12 cellular contexts compared by ENCODE assay signal in the genomic region with DNA sequence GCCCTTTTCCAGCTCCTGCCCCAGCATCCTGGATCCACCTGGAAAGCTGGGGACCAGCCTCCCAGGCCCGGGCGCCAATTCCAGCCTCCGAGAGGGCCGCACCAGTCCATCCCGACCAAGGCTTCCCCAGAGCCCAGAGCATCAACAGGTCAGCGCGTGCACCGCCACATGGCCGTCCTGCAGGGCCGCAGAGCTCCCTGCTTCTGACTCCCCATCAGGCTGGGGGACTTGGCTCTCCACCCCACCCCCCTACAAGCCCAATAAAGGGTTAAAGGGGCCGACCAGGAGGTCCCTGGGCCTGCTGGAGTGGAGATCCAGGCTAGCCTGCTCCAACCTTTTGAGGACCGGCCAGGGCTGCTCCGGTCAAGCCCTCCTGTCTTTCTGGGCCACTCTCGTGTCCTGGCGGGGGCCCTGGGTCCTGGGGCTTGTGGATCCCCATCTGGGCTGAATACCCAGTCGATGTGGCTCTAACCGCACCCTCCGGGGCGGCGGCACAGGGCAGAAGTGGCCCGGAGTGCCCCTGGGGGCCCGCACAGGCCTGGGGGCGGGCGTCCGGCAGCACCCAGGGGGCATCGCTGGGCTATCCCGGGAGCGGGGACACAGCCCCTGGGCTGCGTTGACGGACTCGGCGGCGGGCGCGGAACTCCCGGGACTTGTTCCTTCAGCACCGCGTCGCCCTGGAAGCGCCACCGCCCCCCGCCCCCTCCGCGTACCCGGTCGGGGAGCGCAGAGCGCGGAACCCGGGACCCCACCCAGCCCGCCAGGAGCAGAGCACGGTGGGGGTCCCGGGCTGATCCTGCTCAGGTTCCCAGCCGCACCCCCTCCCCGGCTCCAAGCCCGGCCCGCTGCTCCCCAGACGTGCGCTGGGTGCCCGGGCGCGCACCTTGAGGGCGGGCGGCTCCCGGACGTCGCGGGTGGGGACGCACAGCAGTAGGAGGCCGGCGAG. TPM values are rescaled to one million over a fixed set of nuclear protein-coding genes. Genes with fewer than 3 reads are reported as not detected.
DNase-seq lines count a peak whose midpoint lies in the region; ATAC-seq, FAIRE-seq and TF ChIP-seq lines count a peak whose summit lies in the region.
"Had no signal": no experiment of that assay in that cellular context is flagged by ENCODE, and none has a peak within 500 bp of the region (broad histone marks: within the 10 kb centered on the region; RNA-seq: fewer than 3 reads in every experiment).

No MANE protein-coding gene starts in this region.

- H3K27me3 Mint-ChIP-seq in endodermal cell (ENCODE audit: insufficient read depth), result peaks cover 51% of the 10 kb centered on the region

- no peak for ATAC-seq in HG03460 (IDR thresholded peaks at IDR 0.05; ENCODE audit: unreplicated experiment)

- H3K4me1 ChIP-seq in endodermal cell (ENCODE audit: control insufficient read depth, insufficient read depth, low read length), result no peaks in the 10 kb centered on the region
- H3K4me1 ChIP-seq in mucosa of stomach (ENCODE audit: control insufficient read depth, insufficient read depth, low read length), result peaks cover 47% of the 10 kb centered on the region

- H3K4me3 ChIP-seq in BJ (ENCODE audit: low read depth, low read length) (0 out of 2 replicates have a peak overlapping the region, but pooled peaks have one; percentile 6), LNCaP clone FGC (ENCODE audit: low read depth, low read length) (peak overlapping the region; percentile 56), endodermal cell (ENCODE audit: low read length) (no peak overlapping the region), mucosa of stomach (ENCODE audit: low read length) (no peak overlapping the region)

- H3K27ac Mint-ChIP-seq in endodermal cell, result no peak overlapping the region

- no peak for TF ChIP-seq CTCF in BJ (IDR thresholded peaks at IDR 0.05; ENCODE audit: insufficient read depth, low read depth, low read length)
- no peak for TF ChIP-seq CTCF in LNCaP clone FGC (IDR thresholded peaks at IDR 0.05; ENCODE audit: control insufficient read depth, extremely low read depth, insufficient read depth)
- TF ChIP-seq CTCF in endodermal cell (conservative IDR thresholded peaks at IDR 0.05), result no peak
- TF ChIP-seq CTCF in D721Med (IDR thresholded peaks at IDR 0.05; ENCODE audit: insufficient read depth, missing control alignments), result no peak

- POLR2A ChIA-PET in BJ (lab: Charles Lee), result no interaction called here

- CTCF ChIA-PET in BJ (lab: Yijun Ruan, JAX), result interaction anchor here (0.9 to 5.6 kb wide), 4 partner anchors 11 to 18 kb away, joined by 3 to 49 read pairs (median 6); no protein-coding TSS in a partner anchor

- H3K27me3 ChIP-seq in BJ (ENCODE audit: control insufficient read depth, insufficient read depth, low read length) (peaks cover 17% of the 10 kb centered on the region), endodermal cell (ENCODE audit: control insufficient read depth, insufficient read depth, low read length, poor library complexity, severe bottlenecking) (peaks cover 66% of the 10 kb centered on the region), mucosa of stomach (ENCODE audit: control insufficient read depth, insufficient read depth, low read length) (peaks cover 27% of the 10 kb centered on the region)

- 14 to 20% methylated on average over 13 to 71 of the region's 71 CpGs for WGBS in endodermal cell (ENCODE audit: insufficient coverage in 1 of 2, insufficient read length in 1 of 2), 2 experiments

- H3K9me3 ChIP-seq in endodermal cell (ENCODE audit: control insufficient read depth, low read length), result no peaks in the 10 kb centered on the region
- no peaks in the 10 kb centered on the region for H3K9me3 ChIP-seq in mucosa of stomach (ENCODE audit: control insufficient read depth, low read length)

- H3K9me3 Mint-ChIP-seq in endodermal cell, result no peaks in the 10 kb centered on the region

- no peak overlapping the region for H3K9ac ChIP-seq in endodermal cell (ENCODE audit: extremely low read depth, low read length, poor library complexity, severe bottlenecking)
- peak overlapping the region; percentile 55 for H3K9ac ChIP-seq in mucosa of stomach (ENCODE audit: low read length)

- peaks cover 2% of the 10 kb centered on the region for H3K4me1 Mint-ChIP-seq in endodermal cell

- DNase-seq in BJ (ENCODE audit: low read depth) (no peak), LNCaP clone FGC (ENCODE audit: low read depth) (no peak), endodermal cell (peak; percentile 75), NCI-H1694 treated with DMSO at 0.1 percent for 48 hours (lab: John Stamatoyannopoulos, UW) (no peak), D721Med (ENCODE audit: insufficient read length, low spot score) (no peak)
- no peak for DNase-seq in stimulated activated CD4-positive, alpha-beta T cell treated with anti-CD3 and anti-CD28 coated beads, Interleukin-4, amount 100 ng/mL, for 24 hours
- DNase-seq: cortex of kidney, kidney had no signal

- H3K36me3 ChIP-seq in BJ (ENCODE audit: control insufficient read depth, insufficient read depth, low read length) (no peaks in the 10 kb centered on the region), endodermal cell (ENCODE audit: control insufficient read depth, insufficient read depth, low read length) (no peaks in the 10 kb centered on the region), mucosa of stomach (ENCODE audit: control insufficient read depth, insufficient read depth, low read length) (no peaks in the 10 kb centered on the region)

- peak overlapping the region; percentile 7 for H3K4me3 Mint-ChIP-seq in endodermal cell

- no peaks in the 10 kb centered on the region for H3K36me3 Mint-ChIP-seq in endodermal cell (ENCODE audit: low read depth)

- no peak overlapping the region for H3K27ac ChIP-seq in endodermal cell (ENCODE audit: low read depth, low read length)

- no peak for FAIRE-seq in D721Med (lab: Jason Lieb, UNC)
- FAIRE-seq: kidney, urothelium cell line had no signal

RNA-seq across cellular contexts. Expression of a gene that starts 0.6 kb away (rescaled TPM):
- not detected in 2 replicates for polyA plus RNA-seq in BJ (2011; rRNA removed)
- not detected in 2 replicates for polyA minus RNA-seq in BJ (2011; rRNA and poly(A)+ RNA removed)
- 1 to 10 TPM; 1.2 to 2.4 TPM for total RNA-seq in endodermal cell
- 0.32 TPM for polyA plus RNA-seq in endodermal cell (2013, experiment 1 of 2)
- 0.41 TPM for polyA plus RNA-seq in endodermal cell (2013, experiment 2 of 2)
- total RNA-seq: T-helper 1 cell treated with Interleukin-12 subunit alpha and Interleukin-12 subunit beta and Interleukin-4 antibody, amounts not matched to agents 30 ng/mL and 1 ng/mL, for 36 hours had no signal

RNA-seq across cellular contexts. Expression of a gene that starts 7.3 kb away (rescaled TPM):
- 21.8 and 31.9 TPM in 2 replicates for polyA plus RNA-seq in BJ (2011; rRNA removed)
- polyA minus RNA-seq in BJ (2011; rRNA and poly(A)+ RNA removed), result 8.2 and 13.4 TPM in 2 replicates
- total RNA-seq in endodermal cell, result 10 to 100 TPM; 60.8 to 73.3 TPM
- 62.0 TPM for polyA plus RNA-seq in endodermal cell (2013, experiment 1 of 2)
- polyA plus RNA-seq in endodermal cell (2013, experiment 2 of 2), result 49.7 TPM

RNA-seq across cellular contexts. Expression of a gene that starts 17.1 kb away (rescaled TPM):
- polyA plus RNA-seq in BJ (2011; rRNA removed), result 5.1 and 8.6 TPM in 2 replicates
- polyA minus RNA-seq in BJ (2011; rRNA and poly(A)+ RNA removed), result 3.0 and 3.2 TPM in 2 replicates
- 10 to 100 TPM; 20.8 to 24.9 TPM for total RNA-seq in endodermal cell
- 26.0 TPM for polyA plus RNA-seq in endodermal cell (2013, experiment 1 of 2)
- polyA plus RNA-seq in endodermal cell (2013, experiment 2 of 2), result 24.1 TPM

RNA-seq across cellular contexts. Expression of a gene that starts 21.4 kb away (rescaled TPM):
- polyA plus RNA-seq in BJ (2011; rRNA removed), result not detected in 2 replicates
- polyA minus RNA-seq in BJ (2011; rRNA and poly(A)+ RNA removed), result not detected in 2 replicates
- not detected for total RNA-seq in endodermal cell
- not detected for polyA plus RNA-seq in endodermal cell (2013, experiment 1 of 2)
- polyA plus RNA-seq in endodermal cell (2013, experiment 2 of 2), result not detected

RNA-seq across cellular contexts. Expression of a gene that starts 24.0 kb away (rescaled TPM):
- 2.8 and 5.6 TPM in 2 replicates for polyA plus RNA-seq in BJ (2011; rRNA removed)
- polyA minus RNA-seq in BJ (2011; rRNA and poly(A)+ RNA removed), result 2.6 and 3.0 TPM in 2 replicates
- total RNA-seq in endodermal cell, result 1 to 10 TPM; 2.6 to 4.5 TPM
- 3.2 TPM for polyA plus RNA-seq in endodermal cell (2013, experiment 1 of 2)
- 2.1 TPM for polyA plus RNA-seq in endodermal cell (2013, experiment 2 of 2)

Comparison
In these comparisons a context has a peak if more than half of its experiments do, and no peak if none do; other contexts are left out.
1. H3K4me3 ChIP-seq: peak in BJ (single experiment) and LNCaP clone FGC (single experiment); none in endodermal cell (single experiment) and mucosa of stomach (single experiment).